23 cellular contexts compared by ENCODE assay signal in the genomic region with DNA sequence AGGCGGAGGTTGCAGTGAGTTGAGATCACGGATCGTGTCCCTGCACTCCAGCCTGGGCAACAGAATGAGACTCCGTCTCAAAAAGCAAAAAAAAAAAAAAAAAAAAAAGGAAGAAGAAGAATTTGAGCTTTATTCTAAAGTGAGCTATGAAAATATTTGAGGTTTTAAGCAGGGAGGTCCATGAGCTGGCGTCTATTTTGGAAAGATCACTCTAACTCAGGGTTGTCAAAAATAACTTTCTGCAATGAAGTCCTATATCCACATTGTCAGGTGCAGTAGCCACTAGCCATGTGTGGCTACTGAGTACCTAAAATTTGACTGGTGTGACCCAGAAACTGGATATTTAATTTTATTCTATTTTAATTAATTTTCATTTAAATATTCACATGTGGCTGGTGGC.
"Had no signal": no experiment of that assay in that cellular context is flagged by ENCODE, and none has a peak within 500 bp of the region (broad histone marks: within the 10 kb centered on the region; RNA-seq: fewer than 3 reads in every experiment).

No MANE protein-coding gene starts in this region.

- H3K4me1 ChIP-seq: stomach, testis, thyroid gland, tibial artery, tibial nerve, transverse colon, upper lobe of left lung, upper lobe of right lung, uterus, vagina had no signal

- H3K27ac ChIP-seq: stomach, testis, thoracic aorta, thyroid gland, tibial artery, tibial nerve, transverse colon, upper lobe of left lung, upper lobe of right lung, uterus, vagina had no signal

- H3K4me3 ChIP-seq: stomach, testis, thoracic aorta, thyroid gland, tibial artery, tibial nerve, transverse colon, upper lobe of left lung, upper lobe of right lung, uterus, vagina had no signal

- H3K27me3 ChIP-seq: stomach, testis, thyroid gland, tibial artery, tibial nerve, transverse colon, upper lobe of left lung, upper lobe of right lung, uterus, vagina had no signal

- DNase-seq: stimulated activated CD4-positive, alpha-beta T cell treated with anti-CD3 and anti-CD28 coated beads, Interleukin-2, amount 100 ng/mL, for 48 hours; stimulated activated CD4-positive, alpha-beta T cell treated with anti-CD3 and anti-CD28 coated beads, Interleukin-4, amount 100 ng/mL, for 1 hour; stimulated activated CD4-positive, alpha-beta T cell treated with anti-CD3 and anti-CD28 coated beads, Interleukin-4, amount 100 ng/mL, for 24 hours; stimulated activated CD4-positive, alpha-beta T cell treated with anti-CD3 and anti-CD28 coated beads, Interleukin-4, amount 100 ng/mL, for 4 hours; stimulated activated CD8-positive, alpha-beta memory T cell treated with anti-CD3 and anti-CD28 coated beads, Interleukin-4, amount 100 ng/mL, for 48 hours; stimulated activated naive B cell treated with anti-CD40 and anti-IgM and Interleukin-4, amounts not matched to agents 10 μg/mL and 1 μg/mL and 100 μg/mL, for 72 hours; stimulated activated naive CD4-positive, alpha-beta T cell; stimulated activated naive CD4-positive, alpha-beta T cell treated with Interleukin-2 at 50 U/mL for 16 hours; stimulated activated naive CD8-positive, alpha-beta T cell treated with anti-CD3 and anti-CD28 coated beads, Interleukin-15, amount 100 ng/mL, for 72 hours; stimulated activated naive CD8-positive, alpha-beta T cell treated with anti-CD3 and anti-CD28 coated beads, Interleukin-15, Interleukin-2, amounts not matched to agents 100 U/mL and 50 U/mL, for 24 hours; stomach; substantia nigra; testis; thyroid gland; tibial artery; transverse colon; trophoblast cell; upper lobe of left lung; upper lobe of right lung; uterus had no signal

- H3K9me3 ChIP-seq: stomach, testis, thoracic aorta, thyroid gland, tibial artery, tibial nerve, transverse colon, upper lobe of left lung, upper lobe of right lung, uterus, vagina had no signal

- H3K36me3 ChIP-seq: stomach, thoracic aorta, thyroid gland, tibial artery, tibial nerve, transverse colon, upper lobe of left lung, upper lobe of right lung, uterus, vagina had no signal
